Comparison of ENCODE assay signal across 21 cellular contexts in the genomic region with DNA sequence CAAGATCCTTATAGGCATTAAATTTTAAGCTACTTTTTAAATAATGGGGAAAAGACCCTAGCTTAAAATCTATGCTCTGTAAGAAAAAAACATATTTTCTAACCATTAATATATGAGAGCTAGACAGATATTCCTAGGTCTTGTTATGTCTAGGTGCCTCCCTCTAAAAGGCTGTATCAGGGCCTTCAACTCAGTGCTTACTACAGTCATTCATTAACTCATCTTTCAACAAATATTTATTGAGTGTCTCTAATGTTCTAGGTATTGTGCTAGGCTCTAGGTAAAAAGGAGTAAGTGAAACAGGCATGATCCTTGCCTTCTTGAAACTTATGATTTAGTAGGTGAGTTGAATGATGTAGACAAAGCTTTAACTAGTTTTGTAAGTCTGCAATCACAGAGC. TPM values are rescaled to one million over a fixed set of nuclear protein-coding genes. Genes with fewer than 3 reads are reported as not detected.
DNase-seq lines count a peak whose midpoint lies in the region; ATAC-seq and TF ChIP-seq lines count a peak whose summit lies in the region.
"Had no signal": no experiment of that assay in that cellular context is flagged by ENCODE, and none has a peak within 500 bp of the region (broad histone marks: within the 10 kb centered on the region; RNA-seq: fewer than 3 reads in every experiment).

No MANE protein-coding gene starts in this region.

- ATAC-seq in left lobe of liver, result peak; percentile 43
- no peak for ATAC-seq in CD8-positive, alpha-beta T cell
- ATAC-seq: GM12878 had no signal

- peaks cover 7% of the 10 kb centered on the region for H3K4me1 Mint-ChIP-seq in activated CD4-positive, alpha-beta T cell treated with anti-CD3 and anti-CD28 coated beads, Interleukin-2, amount 10 ng/mL, durations not matched to agents 24 days and 14 days
- H3K4me1 Mint-ChIP-seq in CD8-positive, alpha-beta T cell (ENCODE audit: low read depth), result no peaks in the 10 kb centered on the region

- peak overlapping the region; percentile 22 for H3K27ac ChIP-seq in neutrophil
- no peak overlapping the region for H3K27ac ChIP-seq in CD8-positive, alpha-beta T cell (ENCODE audit: low read depth, low read length)
- H3K27ac ChIP-seq: BLaER1 treated with 17β-estradiol and CSF1 and Interleukin-3, amounts not matched to agents 10 nM and 100 nM; C4-2B had no signal

- peaks cover 69 to 70% of the 10 kb centered on the region in 2 experiments for H3K4me1 ChIP-seq in neutrophil (ENCODE audit: control insufficient read depth in 1 of 2, insufficient read depth in 1 of 2, low read depth in 1 of 2, low read length in 1 of 2)
- no peaks in the 10 kb centered on the region for H3K4me1 ChIP-seq in CD8-positive, alpha-beta T cell (ENCODE audit: insufficient read depth, low read length)

- H3K9me3 ChIP-seq in neutrophil, result no peaks in the 10 kb centered on the region
- no peaks in the 10 kb centered on the region for H3K9me3 ChIP-seq in CD8-positive, alpha-beta T cell (ENCODE audit: low read length)

- H3K27me3 Mint-ChIP-seq in activated CD4-positive, alpha-beta T cell treated with anti-CD3 and anti-CD28 coated beads, Interleukin-2, amount 10 ng/mL, durations not matched to agents 24 days and 14 days, result no peaks in the 10 kb centered on the region
- H3K27me3 Mint-ChIP-seq in CD8-positive, alpha-beta T cell (ENCODE audit: low read depth), result no peaks in the 10 kb centered on the region
- H3K27me3 Mint-ChIP-seq: B cell; CD4-positive, alpha-beta T cell had no signal

- H3K36me3 ChIP-seq in neutrophil (peaks cover 4% of the 10 kb centered on the region), H7 (replicated peaks; ENCODE audit: control insufficient read depth, insufficient read depth, low read length) (no peaks in the 10 kb centered on the region)
- H3K36me3 ChIP-seq in CD8-positive, alpha-beta T cell (ENCODE audit: insufficient read depth, low read length), result no peaks in the 10 kb centered on the region
- H3K36me3 ChIP-seq: BLaER1 treated with 17β-estradiol and CSF1 and Interleukin-3, amounts not matched to agents 10 nM and 100 nM had no signal

- POLR2A ChIA-PET in CD8-positive, alpha-beta T cell (lab: Charles Lee), result no interaction called here

- H3K27ac Mint-ChIP-seq in activated CD4-positive, alpha-beta T cell treated with anti-CD3 and anti-CD28 coated beads, Interleukin-2, amount 10 ng/mL, durations not matched to agents 24 days and 14 days, result no peak overlapping the region
- H3K27ac Mint-ChIP-seq in CD8-positive, alpha-beta T cell, result no peak overlapping the region
- H3K27ac Mint-ChIP-seq: B cell; CD4-positive, alpha-beta T cell had no signal

- no peaks in the 10 kb centered on the region for H3K36me3 Mint-ChIP-seq in activated CD4-positive, alpha-beta T cell treated with anti-CD3 and anti-CD28 coated beads, Interleukin-2, amount 10 ng/mL, durations not matched to agents 24 days and 14 days (ENCODE audit: low read depth)
- no peaks in the 10 kb centered on the region for H3K36me3 Mint-ChIP-seq in CD8-positive, alpha-beta T cell
- H3K36me3 Mint-ChIP-seq: CD8-positive, alpha-beta memory T cell had no signal

- TF ChIP-seq CTCF in neutrophil (IDR thresholded peaks at IDR 0.05), result no peak
- no peak for TF ChIP-seq CTCF in CD8-positive, alpha-beta T cell (IDR thresholded peaks at IDR 0.05)

- CTCF ChIA-PET in CD8-positive, alpha-beta T cell (lab: Charles Lee), result interaction anchor here (1.0 kb wide), 2 partner anchors 20 to 28 kb away, joined by 3 to 4 read pairs; no protein-coding TSS in a partner anchor

- no peak overlapping the region for H3K4me3 ChIP-seq in neutrophil (ENCODE audit: low read depth in 1 of 2, low read length in 1 of 2)
- H3K4me3 ChIP-seq in H7 (ENCODE audit: insufficient read depth, low read depth, low read length), result no peak overlapping the region
- H3K4me3 ChIP-seq in CD8-positive, alpha-beta T cell (ENCODE audit: low read depth, low read length), result no peak overlapping the region
- H3K4me3 ChIP-seq: BLaER1 treated with 17β-estradiol and CSF1 and Interleukin-3, amounts not matched to agents 10 nM and 100 nM; GM12878 had no signal

- peak; percentile 8 for DNase-seq in activated CD4-positive, alpha-beta T cell treated with anti-CD3 and anti-CD28 coated beads, Interleukin-2, amount 10 ng/mL, durations not matched to agents 24 days and 14 days
- no peak for DNase-seq in activated CD4-positive, alpha-beta T cell treated with anti-CD3 and anti-CD28 coated beads, Interleukin-2, amount 50 U/mL, for 4 hours
- DNase-seq in left lobe of liver (ENCODE audit: low spot score) (no peak), H7 (no peak)
- no peak for DNase-seq in CD8-positive, alpha-beta T cell
- DNase-seq: 8988T; ACHN; CD4-positive, alpha-beta T cell; CD8-positive, alpha-beta memory T cell; COR-L47; DMS 273 treated with DMSO at 0.1 percent for 48 hours; DMS153; DMS79; DND-41; EL; GDM1 had no signal

- intact Hi-C loops in activated CD4-positive, alpha-beta T cell treated with anti-CD3 and anti-CD28 coated beads, Interleukin-2, amount 10 ng/mL, durations not matched to agents 24 days and 14 days (cut with micrococcal nuclease), result no loop called here
- intact Hi-C loops in CD8-positive, alpha-beta T cell (cut with DNase I, micrococcal nuclease), result no loop called here

- H3K27me3 ChIP-seq in neutrophil (no peaks in the 10 kb centered on the region), H7 (ENCODE audit: control insufficient read depth, insufficient read depth, low read length) (peaks cover 9% of the 10 kb centered on the region)
- H3K27me3 ChIP-seq in CD8-positive, alpha-beta T cell (ENCODE audit: insufficient read depth, low read length), result no peaks in the 10 kb centered on the region
- H3K27me3 ChIP-seq: BLaER1 treated with 17β-estradiol and CSF1 and Interleukin-3, amounts not matched to agents 10 nM and 100 nM had no signal

- no peak overlapping the region for H3K4me3 Mint-ChIP-seq in activated CD4-positive, alpha-beta T cell treated with anti-CD3 and anti-CD28 coated beads, Interleukin-2, amount 10 ng/mL, durations not matched to agents 24 days and 14 days
- H3K4me3 Mint-ChIP-seq in CD8-positive, alpha-beta T cell, result no peak overlapping the region
- H3K4me3 Mint-ChIP-seq: B cell; CD4-positive, alpha-beta T cell had no signal

- H3K9me3 Mint-ChIP-seq in activated CD4-positive, alpha-beta T cell treated with anti-CD3 and anti-CD28 coated beads, Interleukin-2, amount 10 ng/mL, durations not matched to agents 24 days and 14 days, result no peaks in the 10 kb centered on the region
- peaks cover 2% of the 10 kb centered on the region for H3K9me3 Mint-ChIP-seq in CD8-positive, alpha-beta T cell
- H3K9me3 Mint-ChIP-seq: CD4-positive, alpha-beta T cell; CD8-positive, alpha-beta memory T cell had no signal

RNA-seq across cellular contexts. Expression of a gene that starts 6.4 kb away (rescaled TPM):
- total RNA-seq in activated CD4-positive, alpha-beta T cell treated with anti-CD3 and anti-CD28 coated beads, Interleukin-2, amount 10 ng/mL, durations not matched to agents 24 days and 14 days, result 15.5 and 15.6 TPM in 2 replicates
- 0.75 TPM for total RNA-seq in left lobe of liver
- total RNA-seq in H7 (2014; rRNA removed; shearing (Covaris generic)), result not detected in 2 replicates
- 10 to 100 TPM; 17.7 to 18.9 TPM for total RNA-seq in CD8-positive, alpha-beta T cell

RNA-seq across cellular contexts. Expression of a gene that starts 48.5 kb away (rescaled TPM):
- 214 and 217 TPM in 2 replicates for total RNA-seq in activated CD4-positive, alpha-beta T cell treated with anti-CD3 and anti-CD28 coated beads, Interleukin-2, amount 10 ng/mL, durations not matched to agents 24 days and 14 days
- 70.3 TPM for total RNA-seq in left lobe of liver
- 129 and 171 TPM in 2 replicates for total RNA-seq in H7 (2014; rRNA removed; shearing (Covaris generic))
- total RNA-seq in CD8-positive, alpha-beta T cell, result 100 to 1,000 TPM; 167 to 171 TPM
